Comparison of ENCODE assay signal across 13 cellular contexts in genomic region chr15:90986790-90987507, GRCh38. TPM values are rescaled to one million over a fixed set of nuclear protein-coding genes. Genes with fewer than 3 reads are reported as not detected.
DNase-seq lines count a peak whose midpoint lies in the region; ATAC-seq and TF ChIP-seq lines count a peak whose summit lies in the region.
"Had no signal": no experiment of that assay in that cellular context is flagged by ENCODE, and none has a peak within 500 bp of the region (broad histone marks: within the 10 kb centered on the region; RNA-seq: fewer than 3 reads in every experiment).

No MANE protein-coding gene starts in this region.

- H3K4me3 ChIP-seq in left lung (no peak overlapping the region), stomach (no peak overlapping the region), upper lobe of left lung (no peak overlapping the region)

- no peaks in the 10 kb centered on the region for H3K36me3 ChIP-seq in left lung
- peaks cover 0 to 16% (median 5%) of the 10 kb centered on the region in 4 donors for H3K36me3 ChIP-seq in stomach
- no peaks in the 10 kb centered on the region for H3K36me3 ChIP-seq in upper lobe of left lung

- no peaks in the 10 kb centered on the region for H3K9me3 ChIP-seq in left lung
- no peaks in the 10 kb centered on the region for H3K9me3 ChIP-seq in stomach
- H3K9me3 ChIP-seq in upper lobe of left lung = no peaks in the 10 kb centered on the region

- DNase-seq in left lung (no peak), stomach (no peak), upper lobe of left lung (no peak)
- DNase-seq in activated effector memory CD4-positive, alpha-beta T cell treated with Interleukin-2 at 50 U/mL for 16 hours = no peak
- DNase-seq: amniotic stem cell, DND-41, H7, NCI-H82 had no signal

- no peak for TF ChIP-seq POLR2A in stomach (IDR thresholded peaks at IDR 0.05)
- TF ChIP-seq POLR2A in upper lobe of left lung (IDR thresholded peaks at IDR 0.05) = no peak

- TF ChIP-seq EP300 in stomach (IDR thresholded peaks at IDR 0.05) = no peak
- no peak for TF ChIP-seq EP300 in upper lobe of left lung (IDR thresholded peaks at IDR 0.05)

- WGBS in stomach, 5 donors = 45 to 59% (median 52%) methylated on average over 10 to 11 of the region's 11 CpGs
- 79 to 80% methylated on average over 11 of the region's 11 CpGs for WGBS in upper lobe of left lung, 2 donors

- ATAC-seq in GM18502 (IDR thresholded peaks at IDR 0.05; ENCODE audit: poor library complexity, unreplicated experiment) = peak; percentile 52
- peak; percentile 62 for ATAC-seq in GM21390 (IDR thresholded peaks at IDR 0.05; ENCODE audit: unreplicated experiment)
- ATAC-seq in HG03565 (IDR thresholded peaks at IDR 0.05; ENCODE audit: unreplicated experiment) = peak; percentile 57
- peak; percentile 41 for ATAC-seq in left lung
- no peak for ATAC-seq in HG02571 (IDR thresholded peaks at IDR 0.05; ENCODE audit: unreplicated experiment)
- ATAC-seq in upper lobe of left lung (ENCODE audit: low FRiP score in 2 of 2) = no peak

- intact Hi-C loops in left lung (cut with DNase I) (no loop called here), stomach (cut with DNase I; ENCODE audit: low total_unique reads) (no loop called here)

- peaks cover 0 to 18% of the 10 kb centered on the region in 2 donors for H3K4me1 ChIP-seq in left lung
- H3K4me1 ChIP-seq in stomach = peaks cover 0 to 12% (median 2%) of the 10 kb centered on the region in 4 donors
- H3K4me1 ChIP-seq in upper lobe of left lung = peaks cover 0 to 3% (median 0%) of the 10 kb centered on the region in 4 donors

- H3K27me3 ChIP-seq in left lung (no peaks in the 10 kb centered on the region), stomach (no peaks in the 10 kb centered on the region), upper lobe of left lung (no peaks in the 10 kb centered on the region)

- H3K27ac ChIP-seq in left lung = no peak overlapping the region
- no peak overlapping the region for H3K27ac ChIP-seq in stomach
- no peak overlapping the region for H3K27ac ChIP-seq in upper lobe of left lung
- H3K27ac ChIP-seq: epithelial cell of prostate had no signal

- no peak for TF ChIP-seq CTCF in left lung (IDR thresholded peaks at IDR 0.05)
- TF ChIP-seq CTCF in stomach (IDR thresholded peaks at IDR 0.05) = no peak
- no peak for TF ChIP-seq CTCF in upper lobe of left lung (IDR thresholded peaks at IDR 0.05)

RNA-seq across cellular contexts. Expression of gene PRC1, which starts 7.4 kb away (rescaled TPM):
- total RNA-seq in left lung = 10 to 100 TPM; 10.4 to 31.2 TPM
- 10 to 100 TPM in 4 of 5 donors, 1 to 10 TPM in 1; 8.2 to 60.7 (median 25.8) TPM for total RNA-seq in stomach
- polyA plus RNA-seq in stomach = 10 to 100 TPM in 2 of 3 donors, 1 to 10 TPM in 1; 9.0 to 33.5 (median 16.8) TPM
- 10 to 100 TPM in 3 of 6 donors, 1 to 10 TPM in 3; 4.1 to 20.0 (median 10.7) TPM for total RNA-seq in upper lobe of left lung

RNA-seq across cellular contexts. Expression of gene RCCD1, which starts 32.3 kb away (rescaled TPM):
- 10 to 100 TPM in 1 of 2 donors, 1 to 10 TPM in 1; 9.8 to 12.5 TPM for total RNA-seq in left lung
- 10 to 100 TPM in 2 of 5 donors, 1 to 10 TPM in 3; 2.2 to 98.5 (median 8.8) TPM for total RNA-seq in stomach
- polyA plus RNA-seq in stomach = 10 to 100 TPM in 1 of 3 donors, 1 to 10 TPM in 2; 6.1 to 11.3 (median 6.7) TPM
- total RNA-seq in upper lobe of left lung = 10 to 100 TPM in 2 of 6 donors, 1 to 10 TPM in 4; 3.8 to 21.0 (median 9.4) TPM

RNA-seq across cellular contexts. Expression of gene VPS33B, which starts 35.4 kb away (rescaled TPM):
- total RNA-seq in left lung (10 to 100 TPM; 11.8 to 16.6 TPM), stomach (10 to 100 TPM in 2 of 5 donors, 1 to 10 TPM in 3; 1.2 to 23.2 (median 7.5) TPM), upper lobe of left lung (10 to 100 TPM in 4 of 6 donors, 1 to 10 TPM in 2; 9.2 to 20.2 (median 14.8) TPM)
- 10 to 100 TPM; 12.6 to 13.0 (median 12.6) TPM for polyA plus RNA-seq in stomach

RNA-seq across cellular contexts. Expression of gene UNC45A, which starts 51.9 kb away (rescaled TPM):
- total RNA-seq in left lung = 10 to 100 TPM; 62.3 to 74.4 TPM
- 10 to 100 TPM; 28.0 to 63.8 (median 45.0) TPM for total RNA-seq in stomach
- 10 to 100 TPM; 35.7 to 62.7 (median 40.9) TPM for polyA plus RNA-seq in stomach
- 100 to 1,000 TPM in 1 of 6 donors, 10 to 100 TPM in 5; 40.7 to 108 (median 61.9) TPM for total RNA-seq in upper lobe of left lung

RNA-seq across cellular contexts. Expression of gene HDDC3, which starts 54.6 kb away (rescaled TPM):
- total RNA-seq in left lung = 10 to 100 TPM; 12.4 to 13.5 TPM
- 10 to 100 TPM in 3 of 5 donors, not detected in 2; 12.1 to 19.6 (median 12.1) TPM for total RNA-seq in stomach
- polyA plus RNA-seq in stomach = 10 to 100 TPM; 18.8 to 22.1 (median 19.8) TPM
- 10 to 100 TPM in 5 of 6 donors, 1 to 10 TPM in 1; 5.0 to 19.3 (median 12.5) TPM for total RNA-seq in upper lobe of left lung

Comparison
In these comparisons a context has a peak if more than half of its experiments do, and no peak if none do; other contexts are left out.
1. ATAC-seq: peak in GM18502 (single experiment), GM21390 (single experiment), HG03565 (single experiment) and left lung (single experiment); none in HG02571 (single experiment) and upper lobe of left lung (0 of 2).